Comparison of ENCODE assay signal across 9 cellular contexts in the genomic region with DNA sequence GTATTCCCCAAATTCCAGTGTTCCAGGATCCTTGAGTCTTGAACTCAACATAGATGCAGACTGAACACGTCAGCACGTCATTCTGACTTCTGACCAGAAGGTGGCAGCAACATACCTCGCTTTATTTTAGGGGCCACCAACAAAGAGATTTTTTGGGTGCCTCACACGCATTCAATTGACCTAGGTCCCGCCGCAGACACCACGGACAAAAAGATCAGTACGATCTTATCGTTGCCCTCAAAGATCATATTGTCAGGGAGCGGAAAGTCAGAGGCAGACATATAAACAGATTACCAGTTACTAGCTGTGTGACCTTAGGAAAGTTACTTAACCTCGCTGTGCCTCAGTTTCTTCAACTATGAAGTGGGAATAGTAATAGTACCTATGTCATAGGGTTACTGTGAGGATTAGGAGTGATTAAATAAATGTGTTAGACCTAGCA. TPM values are rescaled to one million over a fixed set of nuclear protein-coding genes. Genes with fewer than 3 reads are reported as not detected.
DNase-seq lines count a peak whose midpoint lies in the region; ATAC-seq and TF ChIP-seq lines count a peak whose summit lies in the region.
"Had no signal": no experiment of that assay in that cellular context is flagged by ENCODE, and none has a peak within 500 bp of the region (broad histone marks: within the 10 kb centered on the region; RNA-seq: fewer than 3 reads in every experiment).

No MANE protein-coding gene starts in this region.

- H3K27me3 ChIP-seq in tibial artery: no peaks in the 10 kb centered on the region

- ATAC-seq in Right ventricle myocardium superior (ENCODE audit: poor library complexity): peak; percentile 62
- no peak for ATAC-seq in Right ventricle myocardium inferior
- ATAC-seq in HG02678 (IDR thresholded peaks at IDR 0.05; ENCODE audit: unreplicated experiment): no peak

- H3K36me3 Mint-ChIP-seq in neural crest cell (ENCODE audit: low read depth): no peaks in the 10 kb centered on the region
- H3K36me3 Mint-ChIP-seq: natural killer cell treated with Interleukin-12 subunit alpha and Interleukin-12 subunit beta and Interleukin-15 and Interleukin-18, amount 100 ng/mL, for 72 hours had no signal

- no peak for TF ChIP-seq POLR2A in erythroblast (IDR thresholded peaks at IDR 0.05; ENCODE audit: low read length)

- no peaks in the 10 kb centered on the region for H3K9me3 ChIP-seq in tibial artery

- H3K9me3 Mint-ChIP-seq in neural crest cell: no peaks in the 10 kb centered on the region
- H3K9me3 Mint-ChIP-seq: natural killer cell treated with Interleukin-12 subunit alpha and Interleukin-12 subunit beta and Interleukin-15 and Interleukin-18, amount 100 ng/mL, for 72 hours had no signal

- peaks cover 0 to 10% (median 9%) of the 10 kb centered on the region in 4 donors for H3K4me1 ChIP-seq in tibial artery

- H3K27me3 Mint-ChIP-seq in neural crest cell (ENCODE audit: low read depth): peaks cover 42% of the 10 kb centered on the region

- H3K4me1 Mint-ChIP-seq in neural crest cell: peaks cover 5% of the 10 kb centered on the region

- TF ChIP-seq CTCF in neural crest cell (conservative IDR thresholded peaks at IDR 0.05) (peak; percentile 92), tibial artery (IDR thresholded peaks at IDR 0.05) (peak; percentile 75 to 79)

- no peak for DNase-seq in Right ventricle myocardium superior
- no peak for DNase-seq in Right ventricle myocardium inferior (ENCODE audit: missing footprints)
- DNase-seq in NCI-H748 treated with DMSO at 0.1 percent for 48 hours (lab: John Stamatoyannopoulos, UW): peak; percentile 6
- peak; percentile 64 for DNase-seq in activated T-cell treated with anti-CD3 and anti-CD28 coated beads for 4 hours
- DNase-seq in erythroblast (lab: John Stamatoyannopoulos, UW): peak; percentile 68 to 84
- peak; percentile 67 for DNase-seq in neural crest cell (ENCODE audit: low read depth, low spot score)
- DNase-seq in tibial artery: peak; percentile 50 to 62

- H3K27ac ChIP-seq in tibial artery: no peak overlapping the region

- intact Hi-C loops in Right ventricle myocardium superior (cut with DNase I): loop anchor here (5.0 kb wide), 1 partner anchor 54 kb away; no protein-coding TSS in a partner anchor
- intact Hi-C loops in Right ventricle myocardium inferior (cut with DNase I): loop anchor here (5.0 kb wide), 1 partner anchor 229 kb away; no protein-coding TSS in a partner anchor
- intact Hi-C loops in tibial artery (cut with DNase I; ENCODE audit: low total_unique reads): no loop called here

- no peak overlapping the region for H3K4me3 Mint-ChIP-seq in neural crest cell
- H3K4me3 Mint-ChIP-seq: natural killer cell treated with Interleukin-12 subunit alpha and Interleukin-12 subunit beta and Interleukin-15 and Interleukin-18, amount 100 ng/mL, for 72 hours had no signal

- H3K36me3 ChIP-seq in tibial artery: no peaks in the 10 kb centered on the region

- H3K4me3 ChIP-seq in tibial artery: no peak overlapping the region

- H3K27ac Mint-ChIP-seq in neural crest cell (ENCODE audit: unreplicated experiment): no peak overlapping the region
- H3K27ac Mint-ChIP-seq: natural killer cell treated with Interleukin-12 subunit alpha and Interleukin-12 subunit beta and Interleukin-15 and Interleukin-18, amount 100 ng/mL, for 72 hours had no signal

RNA-seq across cellular contexts. Expression of a gene that starts 6.5 kb away (rescaled TPM):
- total RNA-seq in Right ventricle myocardium superior (not detected), Right ventricle myocardium inferior (0.57 TPM), neural crest cell (0.70 and 1.3 TPM in 2 replicates)
- total RNA-seq: natural killer cell treated with Interleukin-12 subunit alpha and Interleukin-12 subunit beta and Interleukin-15 and Interleukin-18, amount 100 ng/mL, for 72 hours had no signal

RNA-seq across cellular contexts. Expression of a gene that starts 23.6 kb away (rescaled TPM):
- 50.9 TPM for total RNA-seq in Right ventricle myocardium superior
- 86.2 TPM for total RNA-seq in Right ventricle myocardium inferior
- total RNA-seq in neural crest cell: 203 and 208 TPM in 2 replicates

RNA-seq across cellular contexts. Expression of a gene that starts 34.6 kb away (rescaled TPM):
- total RNA-seq in Right ventricle myocardium superior: 0.67 TPM
- total RNA-seq in Right ventricle myocardium inferior: 0.97 TPM
- 88.0 and 91.2 TPM in 2 replicates for total RNA-seq in neural crest cell

RNA-seq across cellular contexts. Expression of a gene that starts 48.6 kb away (rescaled TPM):
- total RNA-seq in Right ventricle myocardium superior: not detected
- total RNA-seq in Right ventricle myocardium inferior: not detected
- 0.63 and 0.80 TPM in 2 replicates for total RNA-seq in neural crest cell
- total RNA-seq: natural killer cell treated with Interleukin-12 subunit alpha and Interleukin-12 subunit beta and Interleukin-15 and Interleukin-18, amount 100 ng/mL, for 72 hours had no signal

RNA-seq across cellular contexts. Expression of a gene that starts 58.3 kb away (rescaled TPM):
- total RNA-seq in Right ventricle myocardium superior (0.16 TPM), Right ventricle myocardium inferior (not detected), neural crest cell (0.32 and 0.35 TPM in 2 replicates)
- total RNA-seq: natural killer cell treated with Interleukin-12 subunit alpha and Interleukin-12 subunit beta and Interleukin-15 and Interleukin-18, amount 100 ng/mL, for 72 hours had no signal

Comparison
In these comparisons a context has a peak if more than half of its experiments do, and no peak if none do; other contexts are left out.
1. DNase-seq: peak in NCI-H748 treated with DMSO at 0.1 percent for 48 hours (single experiment), activated T-cell treated with anti-CD3 and anti-CD28 coated beads for 4 hours (single experiment), erythroblast (2 of 2), neural crest cell (single experiment) and tibial artery (2 of 2); none in Right ventricle myocardium superior (single experiment) and Right ventricle myocardium inferior (single experiment).
2. RNA of a gene that starts 34.6 kb away (total RNA-seq): 88.0 to 91.2 TPM in neural crest cell; 0.97 TPM in Right ventricle myocardium inferior (single experiment) and 0.67 TPM in Right ventricle myocardium superior (single experiment); every median in the first group is over 10 times any median in the second.